In the genomic region with DNA sequence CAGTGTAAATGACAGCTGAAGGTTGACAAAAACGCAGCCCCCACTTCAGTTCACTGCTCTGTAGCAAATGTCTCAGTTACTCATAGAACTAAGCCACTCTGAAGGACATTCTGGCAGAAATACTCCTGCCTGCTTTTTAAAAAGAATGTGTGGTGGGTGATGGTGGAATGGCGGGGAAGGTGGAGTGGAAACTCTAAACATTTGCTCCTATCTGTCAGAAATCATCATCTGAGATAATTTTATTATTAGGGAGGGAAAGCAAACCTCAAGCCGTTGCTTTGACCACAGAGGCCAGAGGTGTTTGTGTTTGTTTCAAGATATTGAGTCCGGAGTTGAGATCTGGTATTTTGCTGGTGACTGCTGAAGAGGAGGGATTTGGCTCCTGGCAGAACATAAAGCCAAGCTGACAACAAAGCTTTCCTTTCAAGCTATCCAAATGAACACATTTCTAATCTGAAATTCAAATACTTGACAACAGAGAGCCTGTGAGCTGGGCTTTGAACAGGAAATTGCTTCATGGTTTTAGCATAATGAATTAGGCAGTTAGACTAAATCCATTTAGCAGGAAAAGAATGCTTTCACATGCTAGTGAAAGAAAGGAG, we compare ENCODE assay signal across 9 cellular contexts.
DNase-seq lines count a peak whose midpoint lies in the region; ATAC-seq, FAIRE-seq and TF ChIP-seq lines count a peak whose summit lies in the region.
"Had no signal": no experiment of that assay in that cellular context is flagged by ENCODE, and none has a peak within 500 bp of the region (broad histone marks: within the 10 kb centered on the region; RNA-seq: fewer than 3 reads in every experiment).

No MANE protein-coding gene starts in this region.

- TF ChIP-seq CTCF in retinal pigment epithelial cell (conservative IDR thresholded peaks at IDR 0.05; ENCODE audit: low read depth, low read length) (no peak), lower leg skin (IDR thresholded peaks at IDR 0.05) (no peak), upper lobe of left lung (IDR thresholded peaks at IDR 0.05) (no peak)

- 23% methylated on average over 4 of the region's 4 CpGs for WGBS in right cardiac atrium
- WGBS in lower leg skin, 2 donors, result 57 to 65% methylated on average over 4 of the region's 4 CpGs
- WGBS in upper lobe of left lung, 2 donors, result 43 to 44% methylated on average over 4 of the region's 4 CpGs

- H3K4me1 ChIP-seq in right cardiac atrium (ENCODE audit: control insufficient read depth, insufficient read depth, low read length) (peaks cover 15% of the 10 kb centered on the region), upper lobe of left lung (peaks cover 5 to 17% (median 11%) of the 10 kb centered on the region in 4 donors)

- ATAC-seq in right cardiac atrium, result peak; percentile 85 to 90
- no peak for ATAC-seq in HG03354 (IDR thresholded peaks at IDR 0.05; ENCODE audit: poor library complexity, severe bottlenecking, unreplicated experiment)
- no peak for ATAC-seq in upper lobe of left lung (ENCODE audit: low FRiP score in 2 of 2)

- peak; percentile 73 for DNase-seq in LHCN-M2 (ENCODE audit: low read depth)
- DNase-seq in right cardiac atrium, result no peak
- DNase-seq in retinal pigment epithelial cell (ENCODE audit: low read depth), result peak; percentile 94
- DNase-seq in NCI-H1930 (lab: John Stamatoyannopoulos, UW), result no peak
- no peak for DNase-seq in lower leg skin (ENCODE audit: low spot score in 2 of 2)
- DNase-seq in upper lobe of left lung, result no peak
- DNase-seq: stimulated activated CD4-positive, alpha-beta T cell treated with anti-CD3 and anti-CD28 coated beads, Interleukin-2, amount 100 ng/mL, for 24 hours had no signal

- H3K9me3 ChIP-seq in right cardiac atrium (ENCODE audit: control insufficient read depth, low read length) (no peaks in the 10 kb centered on the region), upper lobe of left lung (no peaks in the 10 kb centered on the region)

- H3K27me3 ChIP-seq in right cardiac atrium (ENCODE audit: control insufficient read depth, insufficient read depth), result no peaks in the 10 kb centered on the region
- H3K27me3 ChIP-seq in upper lobe of left lung, result no peaks in the 10 kb centered on the region

- TF ChIP-seq POLR2A in lower leg skin (IDR thresholded peaks at IDR 0.05) (no peak), upper lobe of left lung (IDR thresholded peaks at IDR 0.05) (no peak)

- TF ChIP-seq EP300 in upper lobe of left lung (IDR thresholded peaks at IDR 0.05), result no peak

- H3K27ac ChIP-seq in right cardiac atrium (ENCODE audit: low read length) (peak overlapping the region; percentile 93), upper lobe of left lung (peak overlapping the region in 1 of 4 donors; percentile 11)

- no peaks in the 10 kb centered on the region for H3K36me3 ChIP-seq in upper lobe of left lung

- no peak overlapping the region for H3K4me3 ChIP-seq in right cardiac atrium (ENCODE audit: low read length)
- H3K4me3 ChIP-seq in retinal pigment epithelial cell (ENCODE audit: low read length), result peak overlapping the region; percentile 24
- H3K4me3 ChIP-seq in lower leg skin (ENCODE audit: low read depth, poor library complexity, severe bottlenecking), result no peak overlapping the region
- no peak overlapping the region for H3K4me3 ChIP-seq in upper lobe of left lung

- peak; percentile 99 for FAIRE-seq in TTC549 (lab: Jason Lieb, UNC)

- intact Hi-C loops in right cardiac atrium (cut with DNase I), result loop anchor here in 1 of 4 donors (10.0 kb wide), 1 partner anchor 130 kb away; no protein-coding TSS in a partner anchor
- intact Hi-C loops in lower leg skin (cut with DNase I; ENCODE audit: low total_unique reads), result no loop called here

Comparison
In these comparisons a context has a peak if more than half of its experiments do, and no peak if none do; other contexts are left out.
1. DNase-seq: peak in LHCN-M2 (single experiment) and retinal pigment epithelial cell (single experiment); none in right cardiac atrium (0 of 3), NCI-H1930 (0 of 2), lower leg skin (0 of 2) and upper lobe of left lung (0 of 2).
2. ATAC-seq: peak in right cardiac atrium (2 of 2); none in HG03354 (single experiment) and upper lobe of left lung (0 of 2).